In the genomic region with DNA sequence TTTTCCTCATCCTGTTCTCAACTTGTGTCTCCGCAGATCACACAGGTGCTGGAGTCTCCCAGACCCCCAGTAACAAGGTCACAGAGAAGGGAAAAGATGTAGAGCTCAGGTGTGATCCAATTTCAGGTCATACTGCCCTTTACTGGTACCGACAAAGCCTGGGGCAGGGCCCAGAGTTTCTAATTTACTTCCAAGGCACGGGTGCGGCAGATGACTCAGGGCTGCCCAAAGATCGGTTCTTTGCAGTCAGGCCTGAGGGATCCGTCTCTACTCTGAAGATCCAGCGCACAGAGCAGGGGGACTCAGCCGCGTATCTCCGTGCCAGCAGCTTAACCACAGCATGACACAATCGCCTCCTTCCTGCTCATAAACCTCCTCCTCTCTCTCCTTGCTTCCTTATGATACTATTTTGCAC, we compare ENCODE assay signal across 1 cellular context.
TF ChIP-seq lines count a peak whose summit lies in the region.

No MANE protein-coding gene starts in this region.

TF ChIP-seq in GM23338, 12 proteins besides CTCF, POLR2A, EP300 and RAD21 (continued from another document):
- TF ChIP-seq, protein P1, sequence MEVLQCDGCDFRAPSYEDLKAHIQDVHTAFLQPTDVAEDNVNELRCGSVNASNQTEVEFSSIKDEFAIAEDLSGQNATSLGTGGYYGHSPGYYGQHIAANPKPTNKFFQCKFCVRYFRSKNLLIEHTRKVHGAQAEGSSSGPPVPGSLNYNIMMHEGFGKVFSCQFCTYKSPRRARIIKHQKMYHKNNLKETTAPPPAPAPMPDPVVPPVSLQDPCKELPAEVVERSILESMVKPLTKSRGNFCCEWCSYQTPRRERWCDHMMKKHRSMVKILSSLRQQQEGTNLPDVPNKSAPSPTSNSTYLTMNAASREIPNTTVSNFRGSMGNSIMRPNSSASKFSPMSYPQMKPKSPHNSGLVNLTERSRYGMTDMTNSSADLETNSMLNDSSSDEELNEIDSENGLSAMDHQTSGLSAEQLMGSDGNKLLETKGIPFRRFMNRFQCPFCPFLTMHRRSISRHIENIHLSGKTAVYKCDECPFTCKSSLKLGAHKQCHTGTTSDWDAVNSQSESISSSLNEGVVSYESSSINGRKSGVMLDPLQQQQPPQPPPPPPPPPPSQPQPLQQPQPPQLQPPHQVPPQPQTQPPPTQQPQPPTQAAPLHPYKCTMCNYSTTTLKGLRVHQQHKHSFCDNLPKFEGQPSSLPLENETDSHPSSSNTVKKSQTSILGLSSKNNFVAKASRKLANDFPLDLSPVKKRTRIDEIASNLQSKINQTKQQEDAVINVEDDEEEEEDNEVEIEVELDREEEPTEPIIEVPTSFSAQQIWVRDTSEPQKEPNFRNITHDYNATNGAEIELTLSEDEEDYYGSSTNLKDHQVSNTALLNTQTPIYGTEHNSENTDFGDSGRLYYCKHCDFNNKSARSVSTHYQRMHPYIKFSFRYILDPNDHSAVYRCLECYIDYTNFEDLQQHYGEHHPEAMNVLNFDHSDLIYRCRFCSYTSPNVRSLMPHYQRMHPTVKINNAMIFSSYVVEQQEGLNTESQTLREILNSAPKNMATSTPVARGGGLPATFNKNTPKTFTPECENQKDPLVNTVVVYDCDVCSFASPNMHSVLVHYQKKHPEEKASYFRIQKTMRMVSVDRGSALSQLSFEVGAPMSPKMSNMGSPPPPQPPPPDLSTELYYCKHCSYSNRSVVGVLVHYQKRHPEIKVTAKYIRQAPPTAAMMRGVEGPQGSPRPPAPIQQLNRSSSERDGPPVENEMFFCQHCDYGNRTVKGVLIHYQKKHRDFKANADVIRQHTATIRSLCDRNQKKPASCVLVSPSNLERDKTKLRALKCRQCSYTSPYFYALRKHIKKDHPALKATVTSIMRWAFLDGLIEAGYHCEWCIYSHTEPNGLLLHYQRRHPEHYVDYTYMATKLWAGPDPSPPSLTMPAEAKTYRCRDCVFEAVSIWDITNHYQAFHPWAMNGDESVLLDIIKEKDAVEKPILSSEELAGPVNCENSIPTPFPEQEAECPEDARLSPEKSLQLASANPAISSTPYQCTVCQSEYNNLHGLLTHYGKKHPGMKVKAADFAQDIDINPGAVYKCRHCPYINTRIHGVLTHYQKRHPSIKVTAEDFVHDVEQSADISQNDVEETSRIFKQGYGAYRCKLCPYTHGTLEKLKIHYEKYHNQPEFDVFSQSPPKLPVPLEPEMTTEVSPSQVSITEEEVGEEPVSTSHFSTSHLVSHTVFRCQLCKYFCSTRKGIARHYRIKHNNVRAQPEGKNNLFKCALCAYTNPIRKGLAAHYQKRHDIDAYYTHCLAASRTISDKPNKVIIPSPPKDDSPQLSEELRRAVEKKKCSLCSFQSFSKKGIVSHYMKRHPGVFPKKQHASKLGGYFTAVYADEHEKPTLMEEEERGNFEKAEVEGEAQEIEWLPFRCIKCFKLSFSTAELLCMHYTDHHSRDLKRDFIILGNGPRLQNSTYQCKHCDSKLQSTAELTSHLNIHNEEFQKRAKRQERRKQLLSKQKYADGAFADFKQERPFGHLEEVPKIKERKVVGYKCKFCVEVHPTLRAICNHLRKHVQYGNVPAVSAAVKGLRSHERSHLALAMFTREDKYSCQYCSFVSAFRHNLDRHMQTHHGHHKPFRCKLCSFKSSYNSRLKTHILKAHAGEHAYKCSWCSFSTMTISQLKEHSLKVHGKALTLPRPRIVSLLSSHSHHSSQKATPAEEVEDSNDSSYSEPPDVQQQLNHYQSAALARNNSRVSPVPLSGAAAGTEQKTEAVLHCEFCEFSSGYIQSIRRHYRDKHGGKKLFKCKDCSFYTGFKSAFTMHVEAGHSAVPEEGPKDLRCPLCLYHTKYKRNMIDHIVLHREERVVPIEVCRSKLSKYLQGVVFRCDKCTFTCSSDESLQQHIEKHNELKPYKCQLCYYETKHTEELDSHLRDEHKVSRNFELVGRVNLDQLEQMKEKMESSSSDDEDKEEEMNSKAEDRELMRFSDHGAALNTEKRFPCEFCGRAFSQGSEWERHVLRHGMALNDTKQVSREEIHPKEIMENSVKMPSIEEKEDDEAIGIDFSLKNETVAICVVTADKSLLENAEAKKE (CRISPR knock-in tag; IDR thresholded peaks at IDR 0.05): no peak
- TF ChIP-seq, protein P2, sequence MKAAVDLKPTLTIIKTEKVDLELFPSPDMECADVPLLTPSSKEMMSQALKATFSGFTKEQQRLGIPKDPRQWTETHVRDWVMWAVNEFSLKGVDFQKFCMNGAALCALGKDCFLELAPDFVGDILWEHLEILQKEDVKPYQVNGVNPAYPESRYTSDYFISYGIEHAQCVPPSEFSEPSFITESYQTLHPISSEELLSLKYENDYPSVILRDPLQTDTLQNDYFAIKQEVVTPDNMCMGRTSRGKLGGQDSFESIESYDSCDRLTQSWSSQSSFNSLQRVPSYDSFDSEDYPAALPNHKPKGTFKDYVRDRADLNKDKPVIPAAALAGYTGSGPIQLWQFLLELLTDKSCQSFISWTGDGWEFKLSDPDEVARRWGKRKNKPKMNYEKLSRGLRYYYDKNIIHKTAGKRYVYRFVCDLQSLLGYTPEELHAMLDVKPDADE (IDR thresholded peaks at IDR 0.05): no peak
- no peak for TF ChIP-seq NANOG (IDR thresholded peaks at IDR 0.05; ENCODE audit: borderline replicate concordance)
- TF ChIP-seq STAT1 (IDR thresholded peaks at IDR 0.05; ENCODE audit: unreplicated experiment): no peak
- TF ChIP-seq EZH2phosphoT487 (IDR thresholded peaks at IDR 0.05; ENCODE audit: unreplicated experiment): no peak
- TF ChIP-seq ZNF331 (CRISPR knock-in tag; IDR thresholded peaks at IDR 0.05; ENCODE audit: low read depth): no peak
- no peak for TF ChIP-seq POLR2AphosphoS5 (IDR thresholded peaks at IDR 0.05; ENCODE audit: low read depth)
- TF ChIP-seq CREB1 (CRISPR knock-in tag; IDR thresholded peaks at IDR 0.05; ENCODE audit: low read depth): no peak
- TF ChIP-seq ZNF114 (CRISPR knock-in tag; IDR thresholded peaks at IDR 0.05): no peak
